Comparison of ENCODE assay signal across 18 cellular contexts in genomic region chr3:186359078-186359477, GRCh38. TPM values are rescaled to one million over a fixed set of nuclear protein-coding genes. Genes with fewer than 3 reads are reported as not detected.
DNase-seq lines count a peak whose midpoint lies in the region; ATAC-seq, FAIRE-seq and TF ChIP-seq lines count a peak whose summit lies in the region.
"Had no signal": no experiment of that assay in that cellular context is flagged by ENCODE, and none has a peak within 500 bp of the region (broad histone marks: within the 10 kb centered on the region; RNA-seq: fewer than 3 reads in every experiment).

No MANE protein-coding gene starts in this region.

- H3K4me1 ChIP-seq in keratinocyte (ENCODE audit: control insufficient read depth, extremely low read depth, insufficient read depth, low read length), result no peaks in the 10 kb centered on the region
- H3K4me1 ChIP-seq in mucosa of descending colon (ENCODE audit: low read depth), result peaks cover 5% of the 10 kb centered on the region
- H3K4me1 ChIP-seq: SJCRH30 had no signal

- no peak overlapping the region for H3K27ac ChIP-seq in keratinocyte (ENCODE audit: control insufficient read depth, insufficient read depth, low read length)
- H3K27ac ChIP-seq: SJCRH30 had no signal

- H3K9me3 Mint-ChIP-seq in immature natural killer cell, result peaks cover 0 to 2% (median 0%) of the 10 kb centered on the region in 6 donors
- H3K9me3 Mint-ChIP-seq: HFFc6 had no signal

- no peak overlapping the region for H2AFZ ChIP-seq in keratinocyte (ENCODE audit: control insufficient read depth, low read length)

- H3K36me3 ChIP-seq in keratinocyte (ENCODE audit: control insufficient read depth in 2 of 2, extremely low read depth in 1 of 2, insufficient read depth in 2 of 2, low read length in 2 of 2), result no peaks in the 10 kb centered on the region
- no peaks in the 10 kb centered on the region for H3K36me3 ChIP-seq in mucosa of descending colon (ENCODE audit: low read depth)
- H3K36me3 ChIP-seq: SJCRH30 had no signal

- no peaks in the 10 kb centered on the region for H3K9me1 ChIP-seq in keratinocyte (ENCODE audit: control insufficient read depth, extremely low read depth, insufficient read depth, low read length)

- peak; percentile 5 for FAIRE-seq in keratinocyte (lab: Jason Lieb, UNC)
- FAIRE-seq: D721Med, H54 had no signal

- no peaks in the 10 kb centered on the region for H3K36me3 Mint-ChIP-seq in immature natural killer cell

- H3K4me3 Mint-ChIP-seq in immature natural killer cell, result no peak overlapping the region
- H3K4me3 Mint-ChIP-seq: HFFc6 had no signal

- H3K9ac ChIP-seq in keratinocyte (ENCODE audit: control insufficient read depth, extremely low read depth, insufficient read depth, low read length), result no peak overlapping the region

- TF ChIP-seq CTCF in keratinocyte (optimal IDR thresholded peaks at IDR 0.05 in 1 of 3, IDR thresholded peaks at IDR 0.05 in 1 of 3, conservative IDR thresholded peaks at IDR 0.05 in 1 of 3; ENCODE audit: extremely low read depth in 1 of 3, insufficient read depth in 2 of 3, low read length in 3 of 3) (no peak), mucosa of descending colon (IDR thresholded peaks at IDR 0.05) (no peak)

- intact Hi-C loops in mucosa of descending colon (cut with DNase I, micrococcal nuclease) (no loop called here), posterior cingulate gyrus (cut with DNase I) (no loop called here)

- H3K27me3 ChIP-seq in keratinocyte (ENCODE audit: control insufficient read depth, extremely low read depth, insufficient read depth, low read length), result peaks cover 56% of the 10 kb centered on the region
- H3K27me3 ChIP-seq: SJCRH30 had no signal

- dilution Hi-C loops in keratinocyte (cut with MboI; ENCODE audit: extremely low pct_ligation_motif_present, low sequenced_read_pairs), result no loop called here

- ATAC-seq in mucosa of descending colon, result peak; percentile 46

- peaks cover 8 to 19% (median 8%) of the 10 kb centered on the region in 3 donors for H3K27me3 Mint-ChIP-seq in immature natural killer cell (ENCODE audit: low read depth in 3 of 3)

- no peak overlapping the region for H3K27ac Mint-ChIP-seq in immature natural killer cell
- H3K27ac Mint-ChIP-seq: HFFc6 had no signal

- DNase-seq in HuH-7.5 (ENCODE audit: low spot score), result peak; percentile 32
- peak; percentile 59 for DNase-seq in dermis blood vessel endothelial cell
- DNase-seq in keratinocyte (ENCODE audit: low read depth, low spot score), result no peak
- no peak for DNase-seq in mucosa of descending colon
- DNase-seq in mucosa of gallbladder (ENCODE audit: low spot score), result no peak
- no peak for DNase-seq in pons (ENCODE audit: low spot score)
- no peak for DNase-seq in posterior cingulate gyrus
- DNase-seq in immature natural killer cell, result no peak
- DNase-seq: C1 segment of cervical spinal cord, DMS79, HFFc6, KBM-7, MV-4-11, NCI-H187, NCI-H526, SJCRH30 had no signal

- H4K20me1 ChIP-seq in keratinocyte (ENCODE audit: control insufficient read depth, extremely low read depth, insufficient read depth, low read length), result no peaks in the 10 kb centered on the region

- H3K79me2 ChIP-seq in keratinocyte (ENCODE audit: control insufficient read depth, insufficient read depth, low read length), result no peaks in the 10 kb centered on the region

- H3K9me3 ChIP-seq in keratinocyte (ENCODE audit: control insufficient read depth, low read depth, low read length), result no peaks in the 10 kb centered on the region
- H3K9me3 ChIP-seq in mucosa of descending colon, result no peaks in the 10 kb centered on the region
- H3K9me3 ChIP-seq: SJCRH30 had no signal

- no peak overlapping the region for H3K4me2 ChIP-seq in keratinocyte (ENCODE audit: control insufficient read depth, extremely low read depth, insufficient read depth, low read depth, low read length)

- H3K4me1 Mint-ChIP-seq in immature natural killer cell, result no peaks in the 10 kb centered on the region

- H3K4me3 ChIP-seq in keratinocyte (ENCODE audit: control insufficient read depth in 2 of 3, extremely low read depth in 1 of 3, insufficient read depth in 2 of 3, low read depth in 1 of 3, low read length in 3 of 3) (no peak overlapping the region), mucosa of descending colon (no peak overlapping the region)
- H3K4me3 ChIP-seq: SJCRH30 had no signal

RNA-seq across cellular contexts. Expression of gene DGKG, which starts 3.0 kb away (rescaled TPM):
- under 0.01 and 0.42 TPM in 2 replicates for total RNA-seq in dermis blood vessel endothelial cell
- 0.04 to 0.52 TPM (median 0.22 TPM) in 3 replicates for polyA plus RNA-seq in keratinocyte
- polyA plus RNA-seq in keratinocyte (2011; ENCODE audit: low read depth), result 2.1 TPM
- 0.25 and 0.56 TPM in 2 replicates for polyA plus RNA-seq in keratinocyte (2011; cell fraction: cytosol; rRNA removed)
- 0.07 and 0.15 TPM in 2 replicates for polyA plus RNA-seq in keratinocyte (2011; cell fraction: nucleus; rRNA removed)
- polyA plus RNA-seq in keratinocyte (2012; ENCODE audit: low replicate concordance), result 0.14 TPM in 1 of 2 replicates, not detected in the other
- polyA minus RNA-seq in keratinocyte, result 0.03 to 1.1 TPM in 2 of 3 replicates, not detected in the other
- not detected for polyA minus RNA-seq in keratinocyte (2011; cell fraction: cytosol; rRNA and poly(A)+ RNA removed)
- 0.47 and 0.63 TPM in 2 replicates for polyA minus RNA-seq in keratinocyte (2011; cell fraction: nucleus; rRNA and poly(A)+ RNA removed)
- total RNA-seq in mucosa of descending colon, result 1 to 10 TPM in 1 of 3 donors, under 1 TPM in 2; 0.80 to 6.7 (median 0.96) TPM
- total RNA-seq in mucosa of gallbladder, result 7.3 TPM
- under 1 TPM in 2 of 3 donors, not detected in 1; 0.07 to 0.86 TPM for polyA plus RNA-seq in immature natural killer cell

Comparison
In these comparisons a context has a peak if more than half of its experiments do, and no peak if none do; other contexts are left out.
1. DNase-seq: peak in HuH-7.5 (single experiment) and dermis blood vessel endothelial cell (single experiment); none in keratinocyte (single experiment), mucosa of descending colon (0 of 3), mucosa of gallbladder (single experiment), pons (single experiment), posterior cingulate gyrus (0 of 10) and immature natural killer cell (0 of 3).